Comparison of ENCODE assay signal across 16 cellular contexts in genomic region chr5:159257629-159258283, GRCh38.
"Had no signal": no experiment of that assay in that cellular context is flagged by ENCODE, and none has a peak within 500 bp of the region (broad histone marks: within the 10 kb centered on the region; RNA-seq: fewer than 3 reads in every experiment).

No MANE protein-coding gene starts in this region.

- H3K4me3 ChIP-seq: upper lobe of right lung had no signal

- H3K4me3 Mint-ChIP-seq: activated naive CD4-positive, alpha-beta T cell treated with anti-CD3 and anti-CD28 coated beads for 36 hours; activated naive CD8-positive, alpha-beta T cell treated with anti-CD3 and anti-CD28 coated beads, Interleukin-2, amount 50 U/mL, for 24 hours; dendritic cell treated with granulocyte-macrophage colony-stimulating factor and Interleukin-4, amounts not matched to agents 40 ng/mL and 50 ng/mL, for 4 days; natural killer cell; stimulated activated naive CD8-positive, alpha-beta T cell treated with anti-CD3 and anti-CD28 coated beads, Interleukin-15, amount 100 ng/mL, for 72 hours had no signal

- H3K36me3 ChIP-seq: upper lobe of right lung had no signal

- ATAC-seq: activated CD4-positive, CD25-positive, alpha-beta regulatory T cell treated with anti-CD3 and anti-CD28 coated beads, Interleukin-2, amount 50 U/mL, for 24 hours; activated naive CD8-positive, alpha-beta T cell treated with anti-CD3 and anti-CD28 coated beads, Interleukin-2, amount 50 U/mL, for 24 hours; esophagus mucosa; natural killer cell; right cardiac atrium; stimulated activated naive CD8-positive, alpha-beta T cell treated with anti-CD3 and anti-CD28 coated beads, Interleukin-15, amount 100 ng/mL, for 72 hours; upper lobe of right lung had no signal

- H3K9me3 Mint-ChIP-seq: activated naive CD4-positive, alpha-beta T cell treated with anti-CD3 and anti-CD28 coated beads for 36 hours; activated naive CD8-positive, alpha-beta T cell treated with anti-CD3 and anti-CD28 coated beads, Interleukin-2, amount 50 U/mL, for 24 hours; activated T-helper 2 cell treated with anti-CD3 and anti-CD28 coated beads, Interferon-gamma antibody, Interleukin-2, Interleukin-4, amounts not matched to agents 10 μg/mL and 5 μg/mL and 100 μg/mL, durations not matched to agents 14 hours and 24 hours and 36 hours; dendritic cell treated with granulocyte-macrophage colony-stimulating factor and Interleukin-4, amounts not matched to agents 40 ng/mL and 50 ng/mL, for 4 days had no signal

- H3K27me3 ChIP-seq: foreskin keratinocyte, upper lobe of right lung had no signal

- H3K9me3 ChIP-seq: upper lobe of right lung had no signal

- DNase-seq: activated naive CD4-positive, alpha-beta T cell treated with anti-CD3 and anti-CD28 coated beads for 36 hours; activated naive CD8-positive, alpha-beta T cell treated with anti-CD3 and anti-CD28 coated beads, Interleukin-2, amount 50 U/mL, for 24 hours; activated T-cell treated with anti-CD3 and anti-CD28 coated beads, Interleukin-2, amount 50 U/mL, for 1 hour; aorta; cerebellar nuclear complex; foreskin keratinocyte; mesenchymal stem cell; natural killer cell; occipital lobe; right cardiac atrium; stimulated activated naive CD8-positive, alpha-beta T cell treated with anti-CD3 and anti-CD28 coated beads, Interleukin-15, amount 100 ng/mL, for 72 hours; upper lobe of right lung had no signal

- H3K27me3 Mint-ChIP-seq: activated naive CD8-positive, alpha-beta T cell treated with anti-CD3 and anti-CD28 coated beads, Interleukin-2, amount 50 U/mL, for 24 hours; stimulated activated naive CD8-positive, alpha-beta T cell treated with anti-CD3 and anti-CD28 coated beads, Interleukin-15, amount 100 ng/mL, for 72 hours had no signal

- H3K27ac ChIP-seq: foreskin keratinocyte, upper lobe of right lung had no signal

- H3K27ac Mint-ChIP-seq: activated naive CD4-positive, alpha-beta T cell treated with anti-CD3 and anti-CD28 coated beads for 36 hours; activated naive CD8-positive, alpha-beta T cell treated with anti-CD3 and anti-CD28 coated beads, Interleukin-2, amount 50 U/mL, for 24 hours; activated T-helper 2 cell treated with anti-CD3 and anti-CD28 coated beads, Interferon-gamma antibody, Interleukin-2, Interleukin-4, amounts not matched to agents 10 μg/mL and 5 μg/mL and 100 μg/mL, durations not matched to agents 14 hours and 24 hours and 36 hours; dendritic cell treated with granulocyte-macrophage colony-stimulating factor and Interleukin-4, amounts not matched to agents 40 ng/mL and 50 ng/mL, for 4 days; natural killer cell; stimulated activated naive CD8-positive, alpha-beta T cell treated with anti-CD3 and anti-CD28 coated beads, Interleukin-15, amount 100 ng/mL, for 72 hours had no signal
